ENCODE assay signal across 2 cellular contexts in the genomic region with DNA sequence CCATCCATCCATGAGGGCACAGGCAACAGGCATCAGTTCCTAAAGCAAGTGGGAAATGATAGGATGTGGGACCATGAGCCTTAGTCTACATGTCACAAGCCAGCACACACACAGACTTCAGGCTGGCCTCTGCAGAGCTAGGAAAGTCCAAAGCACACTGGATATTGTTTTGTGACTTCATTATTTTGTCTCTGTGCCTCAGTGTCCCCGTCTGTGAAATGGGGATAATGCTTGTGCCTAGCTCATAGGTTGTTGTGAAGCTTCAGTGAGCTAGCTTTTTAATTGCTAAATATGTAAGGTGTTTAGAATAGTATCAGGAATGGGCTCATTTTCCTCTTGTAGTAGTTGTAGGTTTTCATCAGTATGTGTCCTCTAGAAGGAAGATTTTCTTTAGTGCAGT.
TF ChIP-seq lines count a peak whose summit lies in the region.

No MANE protein-coding gene starts in this region.

TF ChIP-seq in HepG2, 621 proteins besides CTCF, POLR2A, EP300 and RAD21:
- no peak for TF ChIP-seq IKZF4 (CRISPR knock-in tag; IDR thresholded peaks at IDR 0.05; ENCODE audit: borderline replicate concordance, low read depth, not compliant biosample characterization)
- peak; percentile 71 for TF ChIP-seq ZNF629 (CRISPR knock-in tag; conservative IDR thresholded peaks at IDR 0.05)
TF ChIP-seq in HepG2: peak in this region for 1.

TF ChIP-seq in K562, 482 proteins besides CTCF, POLR2A, EP300 and RAD21:
- TF ChIP-seq RBM25 (IDR thresholded peaks at IDR 0.05; ENCODE audit: low read depth, low read length, severe bottlenecking) (peak; percentile 78), BRD4 (IDR thresholded peaks at IDR 0.05) (no peak)
